In genomic region chr11:24264868-24265267, GRCh38 we compare ENCODE assay signal across 23 cellular contexts.
A peak's percentile ranks its signal among the peaks of the same experiment; 100 is the strongest.
DNase-seq lines count a peak whose midpoint lies in the region; ATAC-seq, FAIRE-seq and TF ChIP-seq lines count a peak whose summit lies in the region.
"Had no signal": no experiment of that assay in that cellular context is flagged by ENCODE, and none has a peak within 500 bp of the region (broad histone marks: within the 10 kb centered on the region; RNA-seq: fewer than 3 reads in every experiment).

No MANE protein-coding gene starts in this region.

- no peaks in the 10 kb centered on the region for H3K9me2 ChIP-seq in GM23338 (ENCODE audit: insufficient read depth)

- WGBS in H1 (ENCODE audit: extremely low coverage in 1 of 2, insufficient coverage in 1 of 2, insufficient read length in 1 of 2, insufficient replicate concordance in 2 of 2, low coverage in 1 of 2, low lambda C conversion rate in 2 of 2, missing lambda C conversion rate in 1 of 2), 2 experiments: 97% methylated on average over 2 of the region's 2 CpGs; no CpG with 5 or more reads in 1 of the 2 experiments

- no peak overlapping the region for H2BK120ac ChIP-seq in H1 (replicated peaks; ENCODE audit: low read depth, low read length)

- no peak for TF ChIP-seq CTCF in GM23338 (conservative IDR thresholded peaks at IDR 0.05; ENCODE audit: low read depth in 2 of 2)
- TF ChIP-seq CTCF in OCI-LY3 (IDR thresholded peaks at IDR 0.05; ENCODE audit: low read depth, low read length): no peak
- TF ChIP-seq CTCF in H1 (IDR thresholded peaks at IDR 0.05; ENCODE audit: control extremely low read depth in 1 of 3, insufficient read depth in 1 of 3, low read depth in 1 of 3, low read length in 3 of 3): no peak
- no peak for TF ChIP-seq CTCF in lower lobe of right lung (IDR thresholded peaks at IDR 0.05)

- no peak overlapping the region for H4K5ac ChIP-seq in H1 (ENCODE audit: insufficient read length, low read depth, low read length)

- no peaks in the 10 kb centered on the region for H3K79me1 ChIP-seq in H1 (ENCODE audit: low read depth, low read length)

- TF ChIP-seq POLR2A in H1 (IDR thresholded peaks at IDR 0.05; ENCODE audit: control extremely low read depth in 1 of 2, low read depth in 2 of 2, low read length in 2 of 2): no peak

- no peaks in the 10 kb centered on the region for H4K20me1 ChIP-seq in GM23338 (replicated peaks; ENCODE audit: insufficient read depth)
- no peaks in the 10 kb centered on the region for H4K20me1 ChIP-seq in OCI-LY3 (ENCODE audit: insufficient read depth, low read length)
- no peaks in the 10 kb centered on the region for H4K20me1 ChIP-seq in H1 (replicated peaks in 1 of 2; ENCODE audit: control insufficient read depth in 1 of 2, insufficient read depth in 2 of 2, low read length in 2 of 2)

- no peak overlapping the region for H3K23ac ChIP-seq in H1 (ENCODE audit: insufficient read length)

- H3F3A ChIP-seq in GM23338 (replicated peaks; ENCODE audit: low read depth): no peaks in the 10 kb centered on the region

- no peaks in the 10 kb centered on the region for H3K23me2 ChIP-seq in H1 (ENCODE audit: low read depth, low read length)

- H3K36me3 ChIP-seq in GM23338 (ENCODE audit: insufficient read depth) (no peaks in the 10 kb centered on the region), OCI-LY3 (replicated peaks; ENCODE audit: low read depth, low read length) (no peaks in the 10 kb centered on the region), H1 (ENCODE audit: control insufficient read depth in 2 of 4, insufficient read depth in 4 of 4, low read length in 3 of 4) (no peaks in the 10 kb centered on the region), lower lobe of right lung (no peaks in the 10 kb centered on the region)

- no peak overlapping the region for H2BK12ac ChIP-seq in H1 (ENCODE audit: low read depth, low read length)

- H3K27ac Mint-ChIP-seq in GM23338: peak overlapping the region; percentile 84
- H3K27ac Mint-ChIP-seq: CD4-positive, CD25-positive, alpha-beta regulatory T cell; CD8-positive, alpha-beta T cell had no signal

- H2BK20ac ChIP-seq in H1 (ENCODE audit: low read length): no peak overlapping the region

- no peaks in the 10 kb centered on the region for H3K27me3 ChIP-seq in GM23338 (ENCODE audit: insufficient read depth)
- H3K27me3 ChIP-seq in OCI-LY3 (ENCODE audit: low read depth, low read length): no peaks in the 10 kb centered on the region
- no peaks in the 10 kb centered on the region for H3K27me3 ChIP-seq in H1 (replicated peaks in 1 of 4; ENCODE audit: control insufficient read depth in 3 of 4, extremely low read depth in 1 of 4, insufficient read depth in 3 of 4, low read length in 3 of 4)
- no peaks in the 10 kb centered on the region for H3K27me3 ChIP-seq in lower lobe of right lung (ENCODE audit: low read depth)

- intact Hi-C loops in left cardiac atrium (cut with DNase I) (no loop called here), lower lobe of right lung (cut with DNase I) (no loop called here)

- no peak overlapping the region for H4K91ac ChIP-seq in H1 (replicated peaks; ENCODE audit: insufficient read length, low read length)

- no peak overlapping the region for H2BK5ac ChIP-seq in H1 (ENCODE audit: low read depth, low read length)

- H3K9me3 ChIP-seq in OCI-LY3 (ENCODE audit: insufficient read depth, low read length) (no peaks in the 10 kb centered on the region), H1 (ENCODE audit: insufficient read depth in 2 of 2, low read depth in 1 of 2, low read length in 1 of 2) (no peaks in the 10 kb centered on the region), lower lobe of right lung (no peaks in the 10 kb centered on the region)
- H3K9me3 ChIP-seq: A549, Caco-2 had no signal

- H3K27ac ChIP-seq in GM23338 (ENCODE audit: low read depth): no peak overlapping the region
- no peak overlapping the region for H3K27ac ChIP-seq in OCI-LY3 (ENCODE audit: low read length)
- no peak overlapping the region for H3K27ac ChIP-seq in H1 (ENCODE audit: low read depth, low read length)
- no peak overlapping the region for H3K27ac ChIP-seq in lower lobe of right lung
- H3K27ac ChIP-seq: A549 had no signal

- no peak overlapping the region for H2AK5ac ChIP-seq in H1 (ENCODE audit: low read depth, low read length)

- H3K4me3 ChIP-seq in GM23338 (no peak overlapping the region), OCI-LY3 (ENCODE audit: low read length) (no peak overlapping the region), H1 (ENCODE audit: extremely low read depth in 1 of 4, insufficient read depth in 2 of 4, low read depth in 3 of 4, low read length in 4 of 4) (no peak overlapping the region), lower lobe of right lung (no peak overlapping the region)
- H3K4me3 ChIP-seq: A549 had no signal

- H3K14ac ChIP-seq in H1 (ENCODE audit: insufficient read length): no peak overlapping the region

- no peak for TF ChIP-seq EP300 in Ishikawa (IDR thresholded peaks at IDR 0.05; ENCODE audit: borderline replicate concordance)
- no peak for TF ChIP-seq EP300 in H1 (IDR thresholded peaks at IDR 0.05; ENCODE audit: borderline replicate concordance in 1 of 2, low read depth in 2 of 2, low read length in 2 of 2)

- H3K18ac ChIP-seq in H1 (ENCODE audit: extremely low read depth, low read length): no peak overlapping the region

- H2AFZ ChIP-seq in GM23338 (peak overlapping the region; percentile 82), OCI-LY3 (ENCODE audit: low read depth, low read length) (peak overlapping the region; percentile 25; the same call in 1 of the 2 replicates), H1 (ENCODE audit: low read length) (0 out of 2 replicates have a peak overlapping the region, but pooled peaks have one; percentile 2)

- ATAC-seq in GM23338: no peak
- ATAC-seq in left cardiac atrium: no peak
- ATAC-seq in lower lobe of right lung: no peak
- ATAC-seq: A549; CD8-positive, alpha-beta T cell had no signal

- H2BK15ac ChIP-seq in H1 (ENCODE audit: low read length): no peak overlapping the region

- H3K36me3 Mint-ChIP-seq in GM23338 (ENCODE audit: low read depth): no peaks in the 10 kb centered on the region
- H3K36me3 Mint-ChIP-seq: CD4-positive, CD25-positive, alpha-beta regulatory T cell; CD8-positive, alpha-beta T cell had no signal

- peaks cover 2% of the 10 kb centered on the region for H3K27me3 Mint-ChIP-seq in GM23338 (ENCODE audit: insufficient read depth, low read depth, poor library complexity)
- H3K27me3 Mint-ChIP-seq: CD4-positive, CD25-positive, alpha-beta regulatory T cell had no signal

- TF ChIP-seq RAD21 in Ishikawa (IDR thresholded peaks at IDR 0.05; ENCODE audit: low read depth) (no peak), H1 (IDR thresholded peaks at IDR 0.05 in 1 of 2, conservative IDR thresholded peaks at IDR 0.05 in 1 of 2; ENCODE audit: low read depth in 2 of 2, low read length in 2 of 2) (no peak)

- no peaks in the 10 kb centered on the region for H3K4me1 Mint-ChIP-seq in GM23338
- H3K4me1 Mint-ChIP-seq: CD4-positive, CD25-positive, alpha-beta regulatory T cell had no signal

- CTCF ChIA-PET in H1 (lab: Charles Lee; ENCODE audit: partially characterized antibody): no interaction called here

- H3K9ac ChIP-seq in OCI-LY3 (ENCODE audit: low read length): no peak overlapping the region
- no peak overlapping the region for H3K9ac ChIP-seq in H1 (replicated peaks in 1 of 4; ENCODE audit: extremely low read depth in 1 of 4, low read depth in 3 of 4, low read length in 3 of 4)

- H3K4me1 ChIP-seq in GM23338 (ENCODE audit: insufficient read depth): no peaks in the 10 kb centered on the region
- H3K4me1 ChIP-seq in OCI-LY3 (ENCODE audit: low read length): no peaks in the 10 kb centered on the region
- H3K4me1 ChIP-seq in H1 (replicated peaks in 1 of 4; ENCODE audit: control insufficient read depth in 3 of 4, insufficient read depth in 4 of 4, low read length in 3 of 4): no peaks in the 10 kb centered on the region
- H3K4me1 ChIP-seq in lower lobe of right lung: no peaks in the 10 kb centered on the region
- H3K4me1 ChIP-seq: A549, Caco-2 had no signal

- H3K9me3 Mint-ChIP-seq in GM23338: peaks cover 4% of the 10 kb centered on the region; the same call in 1 of the 3 replicates

- H3K56ac ChIP-seq in H1 (replicated peaks; ENCODE audit: insufficient read length, low read depth, low read length): no peak overlapping the region

- POLR2A ChIA-PET in H1 (lab: Charles Lee; ENCODE audit: partially characterized antibody): no interaction called here

- DNase-seq in GM23338 (ENCODE audit: low spot score) (no peak), H1 (ENCODE audit: low read depth in 1 of 2, low spot score in 2 of 2) (no peak), left cardiac atrium (no peak), DMS79 treated with DMSO at 0.1 percent for 48 hours (lab: John Stamatoyannopoulos, UW) (no peak), AG20443 (ENCODE audit: low spot score) (no peak), lower lobe of right lung (no peak)
- DNase-seq: 8988T; ACHN; C1 segment of cervical spinal cord; Caco-2; CD4-positive, CD25-positive, alpha-beta regulatory T cell; CD8-positive, alpha-beta T cell; DMS153; EL; GF-D8; GOT3; H7; HCEC 1CT had no signal

- no peak for FAIRE-seq in H1 (lab: Jason Lieb, UNC)
- FAIRE-seq: A549, GM12891, GM18507 had no signal

- no peak overlapping the region for H3K4me3 Mint-ChIP-seq in GM23338
- H3K4me3 Mint-ChIP-seq: CD4-positive, CD25-positive, alpha-beta regulatory T cell; CD8-positive, alpha-beta T cell had no signal

- no peak overlapping the region for H3K4me2 ChIP-seq in GM23338
- H3K4me2 ChIP-seq in OCI-LY3 (ENCODE audit: low read length): no peak overlapping the region
- no peak overlapping the region for H3K4me2 ChIP-seq in H1 (ENCODE audit: insufficient read depth in 1 of 2, low read depth in 2 of 2, low read length in 2 of 2)
- H3K4me2 ChIP-seq: A549 had no signal

- no peak overlapping the region for H3K4ac ChIP-seq in H1 (replicated peaks; ENCODE audit: insufficient read length, low read depth, low read length)

- H4K8ac ChIP-seq in H1 (ENCODE audit: extremely low read depth, insufficient read depth, low read length): no peak overlapping the region

- H3K79me2 ChIP-seq in GM23338 (replicated peaks; ENCODE audit: insufficient read depth) (no peaks in the 10 kb centered on the region), OCI-LY3 (ENCODE audit: low read length) (no peaks in the 10 kb centered on the region), H1 (ENCODE audit: control insufficient read depth in 1 of 2, insufficient read depth in 2 of 2, low read length in 2 of 2) (no peaks in the 10 kb centered on the region)

TF ChIP-seq in GM23338, 12 proteins besides CTCF, POLR2A, EP300 and RAD21 (continues in another document):
- TF ChIP-seq ZNF114 (CRISPR knock-in tag; IDR thresholded peaks at IDR 0.05): no peak

TF ChIP-seq in Ishikawa, 13 proteins besides CTCF, POLR2A, EP300 and RAD21:
- TF ChIP-seq CEBPB (IDR thresholded peaks at IDR 0.05): 0 out of 2 replicates have a peak, but pooled peaks have one; percentile 8
- TF ChIP-seq ZBTB7A (IDR thresholded peaks at IDR 0.05; ENCODE audit: low read depth): no peak

TF ChIP-seq in H1, 55 proteins besides CTCF, POLR2A, EP300 and RAD21:
- TF ChIP-seq CEBPB (IDR thresholded peaks at IDR 0.05; ENCODE audit: low read depth, low read length): peak; percentile 34; the same call in 1 of the 2 replicates
- TF ChIP-seq EGR1 (IDR thresholded peaks at IDR 0.05; ENCODE audit: borderline replicate concordance, low read depth, low read length): no peak
TF ChIP-seq in H1: peak in this region for 1.

Comparison
In these comparisons a context has a peak if more than half of its experiments do, and no peak if none do; other contexts are left out.
1. H2AFZ ChIP-seq: peak in every context shown above with its lines; median percentile 82 in GM23338; 25 in OCI-LY3; 2 in H1.